In the genomic region with DNA sequence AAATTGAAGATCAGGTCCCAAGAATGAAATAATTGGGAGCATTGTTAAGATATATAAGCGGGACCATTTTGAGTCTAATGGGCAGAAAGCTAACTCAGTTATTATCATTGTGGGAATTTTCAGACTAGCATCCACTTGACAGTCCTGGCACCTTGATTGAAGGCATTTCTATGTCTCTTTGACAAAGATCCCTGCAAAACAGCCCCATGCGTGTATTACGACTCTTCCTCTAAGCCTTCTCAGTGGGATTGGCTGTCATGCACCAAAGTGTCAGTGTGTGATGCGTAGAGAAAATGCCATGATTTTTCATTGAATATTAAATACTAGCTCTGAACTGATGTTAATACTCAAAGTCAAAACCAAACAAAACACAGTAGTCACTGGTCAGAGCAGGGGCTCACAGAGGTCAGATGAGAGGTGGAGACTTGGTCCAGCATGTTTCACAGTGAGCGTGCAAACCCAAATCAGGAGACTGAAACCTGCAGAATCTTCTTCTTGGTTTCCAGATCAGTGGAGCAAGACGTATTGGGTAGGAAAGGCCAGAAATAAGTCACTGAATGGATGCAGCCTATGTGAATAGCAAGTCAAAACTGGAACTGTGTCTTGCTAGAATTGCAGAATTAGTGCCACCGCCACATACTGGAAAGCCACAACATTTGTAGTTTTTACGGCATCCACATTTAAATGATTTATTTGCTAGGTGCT, we compare ENCODE assay signal across 15 cellular contexts.
DNase-seq lines count a peak whose midpoint lies in the region; ATAC-seq, FAIRE-seq and TF ChIP-seq lines count a peak whose summit lies in the region.
"Had no signal": no experiment of that assay in that cellular context is flagged by ENCODE, and none has a peak within 500 bp of the region (broad histone marks: within the 10 kb centered on the region; RNA-seq: fewer than 3 reads in every experiment).

No MANE protein-coding gene starts in this region.

- CTCF ChIA-PET in RWPE1 (lab: Yijun Ruan, JAX): no interaction called here

- no peaks in the 10 kb centered on the region for H3K27me3 Mint-ChIP-seq in type B pancreatic cell

- H3K27ac ChIP-seq in RWPE1: no peak overlapping the region
- H3K27ac ChIP-seq: esophagus squamous epithelium, psoas muscle had no signal

- no peak overlapping the region for H3K4me3 Mint-ChIP-seq in type B pancreatic cell
- H3K4me3 Mint-ChIP-seq: activated CD4-positive, alpha-beta memory T cell treated with anti-CD3 and anti-CD28 coated beads for 36 hours; activated naive CD4-positive, alpha-beta T cell treated with anti-CD3 and anti-CD28 coated beads, Interleukin-2, amount 50 U/mL, for 24 hours; GM23338 had no signal

- no peak for TF ChIP-seq CTCF in RWPE1 (conservative IDR thresholded peaks at IDR 0.05; ENCODE audit: low read depth)
- no peak for TF ChIP-seq CTCF in type B pancreatic cell (conservative IDR thresholded peaks at IDR 0.05)

- DNase-seq in GM12892 (ENCODE audit: insufficient read length): no peak
- no peak for DNase-seq in RWPE1 (ENCODE audit: low spot score)
- DNase-seq in cardiac septum (ENCODE audit: low spot score): no peak
- no peak for DNase-seq in sciatic nerve (ENCODE audit: low spot score)
- no peak for DNase-seq in type B pancreatic cell (ENCODE audit: extremely low spot score, unreplicated experiment)
- DNase-seq: activated CD4-positive, alpha-beta memory T cell treated with anti-CD3 and anti-CD28 coated beads for 36 hours; esophagus squamous epithelium; NCI-H2081; NK-92 treated with Interleukin-12 subunit alpha and Interleukin-12 subunit beta, amount 100 ng/mL, for 24 hours; psoas muscle had no signal

- intact Hi-C loops in cardiac septum (cut with DNase I) (no loop called here), sciatic nerve (cut with DNase I) (no loop called here)

- no peak for TF ChIP-seq POLR2A in GM12892 (IDR thresholded peaks at IDR 0.05; ENCODE audit: low read depth, low read length)

- H3K4me1 Mint-ChIP-seq in type B pancreatic cell (ENCODE audit: unreplicated experiment): peaks cover 5% of the 10 kb centered on the region
- H3K4me1 Mint-ChIP-seq: activated naive CD4-positive, alpha-beta T cell treated with anti-CD3 and anti-CD28 coated beads, Interleukin-2, amount 50 U/mL, for 24 hours; GM23338 had no signal

- no peak overlapping the region for H3K27ac Mint-ChIP-seq in type B pancreatic cell
- H3K27ac Mint-ChIP-seq: activated CD4-positive, alpha-beta memory T cell treated with anti-CD3 and anti-CD28 coated beads for 36 hours; activated naive CD4-positive, alpha-beta T cell treated with anti-CD3 and anti-CD28 coated beads, Interleukin-2, amount 50 U/mL, for 24 hours; GM23338 had no signal

- no peaks in the 10 kb centered on the region for H3K36me3 Mint-ChIP-seq in type B pancreatic cell
- H3K36me3 Mint-ChIP-seq: activated CD4-positive, alpha-beta memory T cell treated with anti-CD3 and anti-CD28 coated beads for 36 hours; activated naive CD4-positive, alpha-beta T cell treated with anti-CD3 and anti-CD28 coated beads, Interleukin-2, amount 50 U/mL, for 24 hours had no signal

- ATAC-seq in GM19463 (IDR thresholded peaks at IDR 0.05; ENCODE audit: unreplicated experiment) (peak; percentile 88), HG02884 (IDR thresholded peaks at IDR 0.05; ENCODE audit: unreplicated experiment) (peak; percentile 93), HG03521 (IDR thresholded peaks at IDR 0.05; ENCODE audit: unreplicated experiment) (peak; percentile 66), sciatic nerve (no peak)
- ATAC-seq: GM23338, psoas muscle had no signal

- no peaks in the 10 kb centered on the region for H3K9me3 Mint-ChIP-seq in type B pancreatic cell
- H3K9me3 Mint-ChIP-seq: activated CD4-positive, alpha-beta memory T cell treated with anti-CD3 and anti-CD28 coated beads for 36 hours; activated naive CD4-positive, alpha-beta T cell treated with anti-CD3 and anti-CD28 coated beads, Interleukin-2, amount 50 U/mL, for 24 hours; GM23338 had no signal

- peak; percentile 53 for FAIRE-seq in GM12892 (lab: Jason Lieb, UNC)

- POLR2A ChIA-PET in RWPE1 (lab: Yijun Ruan, JAX; ENCODE audit: low non-redundant PET): no interaction called here
